In the genomic region with DNA sequence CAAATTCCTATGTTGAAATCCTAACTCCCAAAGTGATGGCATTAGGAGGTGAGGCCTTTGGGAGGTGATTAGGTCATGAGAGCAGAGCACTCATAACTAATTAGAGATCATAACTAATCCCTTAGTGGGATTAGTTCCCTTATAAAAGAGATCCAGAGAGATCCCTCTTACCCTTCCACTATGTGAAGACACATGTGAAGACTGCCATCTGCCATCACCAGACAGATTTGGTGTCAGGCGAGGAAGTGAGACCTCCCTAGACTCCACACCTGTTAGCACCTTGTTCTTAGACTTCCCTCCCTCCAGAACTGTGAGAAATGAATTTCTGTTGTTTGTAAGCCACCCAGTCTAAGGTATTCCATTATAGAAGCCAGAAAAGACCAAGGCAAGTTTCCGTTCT, we compare ENCODE assay signal across 32 cellular contexts.
"Had no signal": no experiment of that assay in that cellular context is flagged by ENCODE, and none has a peak within 500 bp of the region (broad histone marks: within the 10 kb centered on the region; RNA-seq: fewer than 3 reads in every experiment).

No MANE protein-coding gene starts in this region.

- H3K36me3 ChIP-seq: esophagus squamous epithelium, gastrocnemius medialis, neutrophil, ovary, suprapubic skin, tibial artery had no signal

- H3K9me3 ChIP-seq: esophagus squamous epithelium, gastrocnemius medialis, neutrophil, ovary, suprapubic skin, tibial artery had no signal

- H3K27me3 ChIP-seq: esophagus squamous epithelium, gastrocnemius medialis, neutrophil, ovary, suprapubic skin, tibial artery had no signal

- ATAC-seq: gastrocnemius medialis; left ventricle myocardium superior; sciatic nerve; stimulated activated memory B cell treated with anti-CD40 and anti-IgM and Interleukin-4, amounts not matched to agents 10 μg/mL and 1 μg/mL and 100 μg/mL, for 72 hours; stimulated activated naive CD8-positive, alpha-beta T cell treated with anti-CD3 and anti-CD28 coated beads, Interleukin-15, amount 100 ng/mL, for 72 hours; T-helper 17 cell had no signal

- H3K27ac ChIP-seq: esophagus squamous epithelium, gastrocnemius medialis, neutrophil, ovary, suprapubic skin, tibial artery had no signal

- H3K4me1 ChIP-seq: gastrocnemius medialis, tibial artery had no signal

- DNase-seq: activated CD4-positive, alpha-beta memory T cell treated with anti-CD3 and anti-CD28 coated beads for 36 hours; activated CD4-positive, alpha-beta T cell treated with anti-CD3 and anti-CD28 coated beads, Interleukin-2, amount 10 ng/mL, durations not matched to agents 24 days and 14 days; activated CD4-positive, CD25-positive, alpha-beta regulatory T cell treated with anti-CD3 and anti-CD28 coated beads, Interleukin-2, amount 50 U/mL, for 72 hours; activated CD8-positive, alpha-beta memory T cell treated with anti-CD3 and anti-CD28 coated beads, Interleukin-2, amount 50 U/mL, for 4 hours; activated gamma-delta T cell; activated naive CD4-positive, alpha-beta T cell treated with anti-CD3 and anti-CD28 coated beads, Interleukin-2, amount 10 ng/mL, durations not matched to agents 7 days and 5 days; activated naive CD8-positive, alpha-beta T cell treated with anti-CD3 and anti-CD28 coated beads, Interleukin-2, amount 10 ng/mL, durations not matched to agents 7 days and 5 days; activated T-cell treated with anti-CD3 and anti-CD28 coated beads, Interleukin-2, amount 50 U/mL, for 1 hour; amygdala; dermis blood vessel endothelial cell; effector CD4-positive, alpha-beta T cell; esophagus squamous epithelium; gastrocnemius medialis; glutamatergic neuron; islet precursor cell; left cardiac atrium; left ventricle myocardium superior; naive B cell; nephron progenitor cell; ovary; small intestine; stimulated activated CD4-positive, alpha-beta T cell treated with anti-CD3 and anti-CD28 coated beads, Interleukin-1b, Interleukin-23, amount 100 ng/mL, for 48 hours; stimulated activated CD4-positive, alpha-beta T cell treated with anti-CD3 and anti-CD28 coated beads, Interleukin-4, amount 100 ng/mL, for 4 hours; stimulated activated CD8-positive, alpha-beta memory T cell treated with anti-CD3 and anti-CD28 coated beads, Interleukin-4, amount 100 ng/mL, for 48 hours; stimulated activated naive CD8-positive, alpha-beta T cell treated with anti-CD3 and anti-CD28 coated beads, Interleukin-15, amount 100 ng/mL, for 72 hours; T-helper 17 cell; T1000; tibial artery had no signal

- H3K4me3 ChIP-seq: esophagus squamous epithelium, gastrocnemius medialis, ovary, suprapubic skin, tibial artery had no signal
